Comparison of ENCODE assay signal across 17 cellular contexts in the genomic region with DNA sequence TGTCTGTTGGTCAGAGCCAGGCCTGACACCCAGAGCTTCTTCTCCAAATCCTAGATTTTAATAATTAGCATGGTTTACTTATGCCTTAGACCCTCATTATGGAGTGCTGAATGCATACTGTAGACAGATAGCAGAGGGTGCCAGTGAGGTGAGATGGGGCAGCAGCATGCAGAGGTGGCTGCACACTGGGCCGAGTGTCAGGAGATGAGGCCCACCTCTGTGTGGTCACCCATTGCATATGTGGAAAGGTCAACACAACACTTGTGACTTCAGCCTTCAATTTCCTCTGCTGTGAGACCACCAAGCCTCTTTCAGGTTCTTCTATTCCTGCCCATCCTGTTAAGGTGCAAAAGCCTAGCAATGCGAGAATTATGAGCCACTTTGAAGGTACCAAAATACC. TPM values are rescaled to one million over a fixed set of nuclear protein-coding genes. Genes with fewer than 3 reads are reported as not detected.
A peak's percentile ranks its signal among the peaks of the same experiment; 100 is the strongest.
DNase-seq lines count a peak whose midpoint lies in the region; ATAC-seq and TF ChIP-seq lines count a peak whose summit lies in the region.
"Had no signal": no experiment of that assay in that cellular context is flagged by ENCODE, and none has a peak within 500 bp of the region (broad histone marks: within the 10 kb centered on the region; RNA-seq: fewer than 3 reads in every experiment).

No MANE protein-coding gene starts in this region.

- no peak for TF ChIP-seq POLR2A in breast epithelium (IDR thresholded peaks at IDR 0.05)

- H3K27me3 Mint-ChIP-seq in activated naive CD4-positive, alpha-beta T cell treated with anti-CD3 and anti-CD28 coated beads, Interleukin-2, amount 50 U/mL, for 24 hours = no peaks in the 10 kb centered on the region
- no peaks in the 10 kb centered on the region for H3K27me3 Mint-ChIP-seq in T-cell
- H3K27me3 Mint-ChIP-seq in effector memory CD8-positive, alpha-beta T cell = no peaks in the 10 kb centered on the region

- CTCF ChIA-PET in T-cell (lab: Charles Lee) = interaction anchor here (0.5 to 0.6 kb wide), 2 partner anchors 9 to 58 kb away, joined by 3 to 4 read pairs; no protein-coding TSS in a partner anchor

- no peak overlapping the region for H3K4me3 ChIP-seq in thymus (ENCODE audit: low read length)
- no peak overlapping the region for H3K4me3 ChIP-seq in dorsolateral prefrontal cortex
- H3K4me3 ChIP-seq in breast epithelium = no peak overlapping the region
- H3K4me3 ChIP-seq: mucosa of descending colon, thoracic aorta had no signal

- DNase-seq in activated naive CD4-positive, alpha-beta T cell treated with anti-CD3 and anti-CD28 coated beads, Interleukin-2, amount 50 U/mL, for 16 hours = no peak
- DNase-seq in T-cell (no peak), NCI-H2081 (lab: John Stamatoyannopoulos, UW) (no peak), dorsolateral prefrontal cortex (no peak), breast epithelium (ENCODE audit: low spot score in 2 of 2) (no peak)
- DNase-seq in effector memory CD8-positive, alpha-beta T cell = no peak
- DNase-seq: DMS 273 treated with DMSO at 0.1 percent for 48 hours, IMR-90, NCI-H1092 treated with DMSO at 0.1 percent for 48 hours, NCI-H2171, NCI-H82 had no signal

- intact Hi-C loops in dorsolateral prefrontal cortex (cut with DNase I) = no loop called here
- intact Hi-C loops in breast epithelium (cut with DNase I; ENCODE audit: low total_unique reads) = no loop called here

- peak overlapping the region; percentile 76 for H3K4me3 Mint-ChIP-seq in activated naive CD4-positive, alpha-beta T cell treated with anti-CD3 and anti-CD28 coated beads, Interleukin-2, amount 50 U/mL, for 24 hours
- H3K4me3 Mint-ChIP-seq in T-cell = peak overlapping the region; percentile 63 to 85 (median 74)
- H3K4me3 Mint-ChIP-seq in effector memory CD8-positive, alpha-beta T cell = peak overlapping the region; percentile 75 to 76

- H3K27ac Mint-ChIP-seq in activated naive CD4-positive, alpha-beta T cell treated with anti-CD3 and anti-CD28 coated beads, Interleukin-2, amount 50 U/mL, for 24 hours = peak overlapping the region; percentile 53
- H3K27ac Mint-ChIP-seq in T-cell = peak overlapping the region; percentile 95 to 97
- peak overlapping the region; percentile 79 to 97 for H3K27ac Mint-ChIP-seq in effector memory CD8-positive, alpha-beta T cell

- no peaks in the 10 kb centered on the region for H3K9me3 Mint-ChIP-seq in activated naive CD4-positive, alpha-beta T cell treated with anti-CD3 and anti-CD28 coated beads, Interleukin-2, amount 50 U/mL, for 24 hours
- H3K9me3 Mint-ChIP-seq in T-cell = no peaks in the 10 kb centered on the region
- no peaks in the 10 kb centered on the region for H3K9me3 Mint-ChIP-seq in effector memory CD8-positive, alpha-beta T cell

- H3K27ac ChIP-seq in thymus (ENCODE audit: low read depth) = peak overlapping the region; percentile 86
- H3K27ac ChIP-seq in dorsolateral prefrontal cortex = no peak overlapping the region
- no peak overlapping the region for H3K27ac ChIP-seq in breast epithelium
- H3K27ac ChIP-seq: thoracic aorta, VCaP had no signal

- H3K36me3 ChIP-seq in thymus (ENCODE audit: control insufficient read depth, insufficient read depth) (peaks cover 2% of the 10 kb centered on the region), breast epithelium (no peaks in the 10 kb centered on the region)
- H3K36me3 ChIP-seq: thoracic aorta had no signal

- TF ChIP-seq CTCF in dorsolateral prefrontal cortex (IDR thresholded peaks at IDR 0.05 in 54 of 56, conservative IDR thresholded peaks at IDR 0.05 in 2 of 56; ENCODE audit: low read depth in 1 of 56, partially characterized antibody in 56 of 56) (no peak), breast epithelium (IDR thresholded peaks at IDR 0.05) (no peak)

- WGBS in thymus = 75% methylated on average over 2 of the region's 2 CpGs

- H3K4me1 ChIP-seq in thymus (ENCODE audit: control insufficient read depth, insufficient read depth, low read length) = peaks cover 15% of the 10 kb centered on the region
- no peaks in the 10 kb centered on the region for H3K4me1 ChIP-seq in breast epithelium

- peak in 1 of 4 experiments; percentile 18 for ATAC-seq in T-cell (replicated peaks in 1 of 4)
- ATAC-seq in effector memory CD8-positive, alpha-beta T cell (replicated peaks) = no peak
- ATAC-seq: sciatic nerve had no signal

- peaks cover 3% of the 10 kb centered on the region for H3K36me3 Mint-ChIP-seq in activated naive CD4-positive, alpha-beta T cell treated with anti-CD3 and anti-CD28 coated beads, Interleukin-2, amount 50 U/mL, for 24 hours
- H3K36me3 Mint-ChIP-seq in T-cell = peaks cover 12% of the 10 kb centered on the region
- H3K36me3 Mint-ChIP-seq in effector memory CD8-positive, alpha-beta T cell (ENCODE audit: insufficient read depth) = peaks cover 10% of the 10 kb centered on the region

- POLR2A ChIA-PET in T-cell (lab: Charles Lee) = interaction anchor here (0.6 to 0.7 kb wide), 2 partner anchors 72 to 1642 kb away, joined by 3 to 4 read pairs; no protein-coding TSS in a partner anchor

- H3K9me3 ChIP-seq in thymus (ENCODE audit: control insufficient read depth) (no peaks in the 10 kb centered on the region), breast epithelium (no peaks in the 10 kb centered on the region)
- H3K9me3 ChIP-seq: mucosa of descending colon, thoracic aorta had no signal

- H3K4me1 Mint-ChIP-seq in activated naive CD4-positive, alpha-beta T cell treated with anti-CD3 and anti-CD28 coated beads, Interleukin-2, amount 50 U/mL, for 24 hours = peaks cover 69% of the 10 kb centered on the region
- H3K4me1 Mint-ChIP-seq in T-cell = peaks cover 54 to 70% (median 59%) of the 10 kb centered on the region in 3 donors
- H3K4me1 Mint-ChIP-seq in effector memory CD8-positive, alpha-beta T cell (ENCODE audit: low read depth in 2 of 2) = peaks cover 32% of the 10 kb centered on the region in 2 donors

- H3K27me3 ChIP-seq in thymus (ENCODE audit: control insufficient read depth, insufficient read depth) (no peaks in the 10 kb centered on the region), dorsolateral prefrontal cortex (no peaks in the 10 kb centered on the region), breast epithelium (no peaks in the 10 kb centered on the region)

RNA-seq across cellular contexts. Expression of gene NMT2, which starts 39.7 kb away (rescaled TPM):
- total RNA-seq in T-cell (10 to 100 TPM; 35.5 to 80.4 (median 40.8) TPM), dorsolateral prefrontal cortex (10 to 100 TPM; 20.0 to 80.1 (median 46.6) TPM), breast epithelium (10 to 100 TPM; 18.4 to 48.3 (median 32.4) TPM)
- polyA plus RNA-seq in thymus = 19.6 TPM
